ENCODE assay signal across 8 cellular contexts in the genomic region with DNA sequence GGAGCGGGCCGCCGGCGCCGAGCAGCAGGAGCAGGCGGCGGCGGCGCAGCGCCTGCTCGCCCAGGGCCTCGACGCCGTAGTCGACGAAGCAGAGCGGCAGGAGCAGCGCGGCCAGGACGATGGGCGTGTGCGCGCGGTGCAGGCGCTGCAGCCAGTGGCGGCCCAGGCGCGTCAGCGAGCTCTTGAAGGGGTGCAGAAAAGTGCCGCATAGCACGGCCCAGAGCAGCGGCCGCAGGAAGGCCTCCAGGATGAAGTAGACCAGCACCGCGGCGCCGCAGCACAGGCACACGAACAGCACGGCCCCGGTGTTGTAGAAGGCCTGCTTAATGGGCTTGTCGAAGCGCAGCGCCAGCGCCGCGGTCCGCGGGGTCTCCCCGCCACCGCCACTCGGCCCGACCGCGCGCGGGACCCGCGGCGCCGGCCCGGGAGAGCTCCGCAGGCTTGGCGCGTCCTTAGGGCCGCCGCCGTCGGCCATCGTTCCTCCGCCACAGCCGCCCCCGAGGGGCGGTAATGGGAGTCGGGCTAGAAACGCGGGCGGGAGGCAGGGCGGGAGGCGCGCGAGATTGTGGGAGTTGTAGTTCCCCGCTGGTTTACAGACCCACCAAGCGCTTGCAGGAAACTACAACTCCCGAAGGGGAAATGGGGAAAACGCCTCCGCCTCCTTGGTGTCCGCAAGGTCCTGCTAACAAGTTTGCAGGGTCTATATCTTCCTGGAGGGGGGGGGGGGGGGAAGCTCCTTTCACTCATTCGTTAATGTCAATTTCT. TPM values are rescaled to one million over a fixed set of nuclear protein-coding genes. Genes with fewer than 3 reads are reported as not detected.
DNase-seq lines count a peak whose midpoint lies in the region; ATAC-seq and TF ChIP-seq lines count a peak whose summit lies in the region.

TMEM245 (minus strand) TSS at position 509 of the 765 bp plus-strand sequence; CDS start at position 475, 34 bp downstream.

- peak; percentile 70 to 85 for TF ChIP-seq POLR2A in Peyer's patch (IDR thresholded peaks at IDR 0.05)
- no peak for TF ChIP-seq POLR2A in esophagus muscularis mucosa (IDR thresholded peaks at IDR 0.05; ENCODE audit: low read depth)

- intact Hi-C loops in esophagus muscularis mucosa (cut with DNase I) = loop anchor here (5.0 kb wide), 1 partner anchor 107 kb away; the partner anchor contains the start of gene CTNNAL1

- DNase-seq in DMS53 treated with DMSO at 0.1 percent for 48 hours (lab: John Stamatoyannopoulos, UW; ENCODE audit: unreplicated experiment) = peak; percentile 84
- DNase-seq in Peyer's patch = peak; percentile 93 to 98 (median 94)
- peak; percentile 93 to 94 for DNase-seq in activated T-cell treated with anti-CD3 and anti-CD28 coated beads, Interleukin-2, amount 50 U/mL, for 48 hours
- peak; percentile 98 for DNase-seq in esophagus muscularis mucosa (ENCODE audit: extremely low spot score)
- peak; percentile 99 for DNase-seq in myocyte (ENCODE audit: low read depth)
- peak; percentile 86 to 94 for DNase-seq in stimulated activated CD8-positive, alpha-beta memory T cell treated with anti-CD3 and anti-CD28 coated beads, Interleukin-7, amount 100 ng/mL, for 48 hours (ENCODE audit: extremely low read depth in 1 of 2, low read depth in 1 of 2)

- peaks cover 68% of the 10 kb centered on the region for H3K4me1 ChIP-seq in KMS-11 (ENCODE audit: low read depth, poor library complexity, severe bottlenecking)
- H3K4me1 ChIP-seq in Peyer's patch = peaks cover 0 to 44% (median 7%) of the 10 kb centered on the region in 4 donors
- H3K4me1 ChIP-seq in esophagus muscularis mucosa = peaks cover 34 to 49% (median 48%) of the 10 kb centered on the region in 4 donors

- H3K9me3 ChIP-seq in Peyer's patch (no peaks in the 10 kb centered on the region), esophagus muscularis mucosa (no peaks in the 10 kb centered on the region)

- H4K20me1 ChIP-seq in KMS-11 (ENCODE audit: insufficient read depth) = peaks cover 12% of the 10 kb centered on the region

- peak within 1 kb of the TSS; percentile 75 for H3K9ac ChIP-seq in KMS-11

- peak within 1 kb of the TSS; percentile 98 for H3K4me2 ChIP-seq in KMS-11

- peak within 1 kb of the TSS; percentile 54 for H3K27ac ChIP-seq in KMS-11
- peak within 1 kb of the TSS; percentile 87 to 97 (median 93) for H3K27ac ChIP-seq in Peyer's patch
- H3K27ac ChIP-seq in esophagus muscularis mucosa (replicated peaks in 1 of 4) = peak within 1 kb of the TSS; percentile 87 to 98 (median 94)

- H3K36me3 ChIP-seq in KMS-11 (ENCODE audit: insufficient read depth) = no peaks in the 10 kb centered on the region
- H3K36me3 ChIP-seq in Peyer's patch = no peaks in the 10 kb centered on the region
- no peaks in the 10 kb centered on the region for H3K36me3 ChIP-seq in esophagus muscularis mucosa

- peak; percentile 93 for ATAC-seq in GM21737 (IDR thresholded peaks at IDR 0.05; ENCODE audit: unreplicated experiment)

- TF ChIP-seq EP300 in esophagus muscularis mucosa (IDR thresholded peaks at IDR 0.05) = no peak

- TF ChIP-seq CTCF in KMS-11 (conservative IDR thresholded peaks at IDR 0.05; ENCODE audit: low read depth, low read length) (no peak), Peyer's patch (IDR thresholded peaks at IDR 0.05) (no peak), esophagus muscularis mucosa (IDR thresholded peaks at IDR 0.05) (no peak)

- H3K27me3 ChIP-seq in KMS-11 (ENCODE audit: insufficient read depth, low read depth) (no peaks in the 10 kb centered on the region), Peyer's patch (no peaks in the 10 kb centered on the region), esophagus muscularis mucosa (no peaks in the 10 kb centered on the region)

- 0% methylated on average over 23 of the region's 88 CpGs for WGBS in esophagus muscularis mucosa

- peak within 1 kb of the TSS; percentile 87 for H2AFZ ChIP-seq in KMS-11 (ENCODE audit: low read depth)

- H3K79me2 ChIP-seq in KMS-11 (ENCODE audit: insufficient read depth, low read depth) = peaks cover 43% of the 10 kb centered on the region

- H3K4me3 ChIP-seq in KMS-11 (IDR thresholded peaks at IDR 0.05; ENCODE audit: insufficient read depth, low read depth, low read length) (no peak within 1 kb of the TSS), Peyer's patch (peak within 1 kb of the TSS; percentile 86 to 97 (median 95)), esophagus muscularis mucosa (peak within 1 kb of the TSS; percentile 69 to 99 (median 90))

RNA-seq across cellular contexts. Expression of gene TMEM245, which starts in this region (rescaled TPM):
- 10 to 100 TPM; 14.0 to 78.8 (median 68.3) TPM for total RNA-seq in Peyer's patch
- 100 to 1,000 TPM; 109 to 192 (median 137) TPM for total RNA-seq in esophagus muscularis mucosa
- 60.3 and 61.7 TPM in 2 replicates for total RNA-seq in myocyte
- polyA plus RNA-seq in myocyte (2012) = 41.9 TPM
